In the genomic region with DNA sequence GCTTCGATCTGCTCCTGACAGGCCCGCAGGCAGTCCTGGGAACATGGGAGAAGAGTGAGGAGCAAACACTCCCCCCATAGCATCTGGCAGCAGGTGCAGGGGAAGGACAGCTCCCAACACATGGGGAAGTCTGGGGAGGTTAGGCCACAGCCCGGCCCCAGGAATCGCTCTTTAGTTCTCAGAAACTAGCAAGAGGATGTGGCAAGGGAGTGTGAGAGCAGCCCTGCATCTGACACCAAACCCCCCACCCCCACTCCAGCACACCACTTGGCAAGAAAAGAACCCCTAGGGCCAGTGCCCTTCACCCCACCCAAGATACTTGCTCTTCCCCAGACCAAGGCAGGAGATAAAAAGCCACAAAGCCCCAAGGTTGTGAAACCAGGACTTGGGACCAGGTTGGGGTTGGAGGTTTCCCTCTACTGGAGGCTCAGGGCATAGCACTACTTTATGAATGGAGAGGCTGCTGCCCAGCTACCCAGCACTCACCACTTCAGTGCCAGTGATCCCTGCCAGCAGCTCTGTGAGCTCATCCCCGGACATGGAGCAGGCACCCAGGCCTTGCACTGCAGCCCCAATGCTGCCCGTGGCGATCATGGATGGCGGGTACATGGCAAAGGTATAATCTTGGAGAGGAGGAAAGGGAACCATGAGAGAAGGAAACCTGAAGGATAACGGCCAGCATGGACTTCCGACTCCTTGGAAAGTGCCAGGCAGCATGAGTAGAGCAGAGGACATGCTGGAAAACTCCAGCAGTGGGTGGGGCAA, we compare ENCODE assay signal across 8 cellular contexts. TPM values are rescaled to one million over a fixed set of nuclear protein-coding genes. Genes with fewer than 3 reads are reported as not detected.
A peak's percentile ranks its signal among the peaks of the same experiment; 100 is the strongest.
DNase-seq lines count a peak whose midpoint lies in the region; TF ChIP-seq lines count a peak whose summit lies in the region.

No MANE protein-coding gene starts in this region.

- peaks cover 35% of the 10 kb centered on the region for H3K4me1 Mint-ChIP-seq in nephron progenitor cell

- peaks cover 10% of the 10 kb centered on the region for H3K27me3 Mint-ChIP-seq in nephron progenitor cell (ENCODE audit: low read depth, poor library complexity)

- no peaks in the 10 kb centered on the region for H3K27me3 ChIP-seq in subcutaneous abdominal adipose tissue (ENCODE audit: control insufficient read depth in 5 of 5, insufficient read depth in 4 of 5, low read length in 5 of 5)

- H3K36me3 ChIP-seq in subcutaneous abdominal adipose tissue (ENCODE audit: control insufficient read depth in 5 of 5, insufficient read depth in 5 of 5, low read length in 5 of 5), result peaks cover 7 to 61% (median 43%) of the 10 kb centered on the region in 5 donors

- peaks cover 18 to 67% (median 64%) of the 10 kb centered on the region in 5 donors for H3K4me1 ChIP-seq in subcutaneous abdominal adipose tissue (ENCODE audit: control insufficient read depth in 5 of 5, insufficient read depth in 5 of 5, low read length in 5 of 5)

- TF ChIP-seq CTCF in nephron progenitor cell (IDR thresholded peaks at IDR 0.05), result peak; percentile 78

- DNase-seq in AML-193 (lab: John Stamatoyannopoulos, UW) (peak; percentile 100), HUDEP-2 (lab: John Stamatoyannopoulos, UW; ENCODE audit: unreplicated experiment in 76 of 76) (peak in 75 of 76 experiments; percentile 72 to 100 (median 98)), fibroblast of gingiva (ENCODE audit: low read depth) (peak; percentile 93), nephron progenitor cell (peak; percentile 59)
- DNase-seq in activated T-cell treated with anti-CD3 and anti-CD28 coated beads, Interleukin-2, amount 50 U/mL, for 48 hours, result peak; percentile 79 to 84

- no peak overlapping the region for H3K4me3 ChIP-seq in subcutaneous abdominal adipose tissue (ENCODE audit: low read depth in 1 of 5, low read length in 5 of 5)

- H3K27ac ChIP-seq in subcutaneous abdominal adipose tissue (ENCODE audit: low read depth, low read length), result peak overlapping the region; percentile 41

- TF ChIP-seq POLR2A in GM19193 (IDR thresholded peaks at IDR 0.05; ENCODE audit: extremely low read depth, insufficient read depth, insufficient read length), result peak; percentile 15

- H3K9ac ChIP-seq in subcutaneous abdominal adipose tissue (ENCODE audit: low read length in 5 of 5), result peak overlapping the region in 1 of 5 donors; percentile 20

- peaks cover 31% of the 10 kb centered on the region for H3K36me3 Mint-ChIP-seq in nephron progenitor cell (ENCODE audit: low read depth)

- no peaks in the 10 kb centered on the region for H3K9me3 Mint-ChIP-seq in nephron progenitor cell

- H3K9me3 ChIP-seq in subcutaneous abdominal adipose tissue (ENCODE audit: control insufficient read depth in 5 of 5, low read length in 5 of 5), result no peaks in the 10 kb centered on the region

- no peak overlapping the region for H3K4me3 Mint-ChIP-seq in nephron progenitor cell

- peak overlapping the region; percentile 26 for H3K27ac Mint-ChIP-seq in nephron progenitor cell

TF ChIP-seq in PFSK-1, 5 proteins besides CTCF, POLR2A, EP300 and RAD21:
- TF ChIP-seq POLR2AphosphoS5 (IDR thresholded peaks at IDR 0.05; ENCODE audit: low read depth, low read length) (0 out of 2 replicates have a peak, but pooled peaks have one; percentile 15), TAF1 (IDR thresholded peaks at IDR 0.05; ENCODE audit: borderline replicate concordance, insufficient read depth, low read length) (no peak), SIN3A (IDR thresholded peaks at IDR 0.05; ENCODE audit: borderline replicate concordance, insufficient read depth, low read length) (no peak)
- TF ChIP-seq, protein P1, sequence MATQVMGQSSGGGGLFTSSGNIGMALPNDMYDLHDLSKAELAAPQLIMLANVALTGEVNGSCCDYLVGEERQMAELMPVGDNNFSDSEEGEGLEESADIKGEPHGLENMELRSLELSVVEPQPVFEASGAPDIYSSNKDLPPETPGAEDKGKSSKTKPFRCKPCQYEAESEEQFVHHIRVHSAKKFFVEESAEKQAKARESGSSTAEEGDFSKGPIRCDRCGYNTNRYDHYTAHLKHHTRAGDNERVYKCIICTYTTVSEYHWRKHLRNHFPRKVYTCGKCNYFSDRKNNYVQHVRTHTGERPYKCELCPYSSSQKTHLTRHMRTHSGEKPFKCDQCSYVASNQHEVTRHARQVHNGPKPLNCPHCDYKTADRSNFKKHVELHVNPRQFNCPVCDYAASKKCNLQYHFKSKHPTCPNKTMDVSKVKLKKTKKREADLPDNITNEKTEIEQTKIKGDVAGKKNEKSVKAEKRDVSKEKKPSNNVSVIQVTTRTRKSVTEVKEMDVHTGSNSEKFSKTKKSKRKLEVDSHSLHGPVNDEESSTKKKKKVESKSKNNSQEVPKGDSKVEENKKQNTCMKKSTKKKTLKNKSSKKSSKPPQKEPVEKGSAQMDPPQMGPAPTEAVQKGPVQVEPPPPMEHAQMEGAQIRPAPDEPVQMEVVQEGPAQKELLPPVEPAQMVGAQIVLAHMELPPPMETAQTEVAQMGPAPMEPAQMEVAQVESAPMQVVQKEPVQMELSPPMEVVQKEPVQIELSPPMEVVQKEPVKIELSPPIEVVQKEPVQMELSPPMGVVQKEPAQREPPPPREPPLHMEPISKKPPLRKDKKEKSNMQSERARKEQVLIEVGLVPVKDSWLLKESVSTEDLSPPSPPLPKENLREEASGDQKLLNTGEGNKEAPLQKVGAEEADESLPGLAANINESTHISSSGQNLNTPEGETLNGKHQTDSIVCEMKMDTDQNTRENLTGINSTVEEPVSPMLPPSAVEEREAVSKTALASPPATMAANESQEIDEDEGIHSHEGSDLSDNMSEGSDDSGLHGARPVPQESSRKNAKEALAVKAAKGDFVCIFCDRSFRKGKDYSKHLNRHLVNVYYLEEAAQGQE (IDR thresholded peaks at IDR 0.05; ENCODE audit: insufficient read depth in 1 of 2, low read depth in 2 of 2, low read length in 2 of 2), result no peak

RNA-seq across cellular contexts. Expression of gene CCND3, which starts 5.4 kb away (rescaled TPM):
- polyA plus RNA-seq in PFSK-1 (2012; ENCODE audit: insufficient read length, low read depth), result 42.9 TPM

RNA-seq across cellular contexts. Expression of gene BYSL, which starts 15.0 kb away (rescaled TPM):
- polyA plus RNA-seq in PFSK-1 (2012; ENCODE audit: insufficient read length, low read depth), result 149 TPM

RNA-seq across cellular contexts. Expression of gene MED20, which starts 15.3 kb away (rescaled TPM):
- polyA plus RNA-seq in PFSK-1 (2012; ENCODE audit: insufficient read length, low read depth), result 9.2 TPM

RNA-seq across cellular contexts. Expression of gene USP49, which starts 41.1 kb away (rescaled TPM):
- polyA plus RNA-seq in PFSK-1 (2012; ENCODE audit: insufficient read length, low read depth), result 1.2 TPM
